Comparison of ENCODE assay signal across 7 cellular contexts in the genomic region with DNA sequence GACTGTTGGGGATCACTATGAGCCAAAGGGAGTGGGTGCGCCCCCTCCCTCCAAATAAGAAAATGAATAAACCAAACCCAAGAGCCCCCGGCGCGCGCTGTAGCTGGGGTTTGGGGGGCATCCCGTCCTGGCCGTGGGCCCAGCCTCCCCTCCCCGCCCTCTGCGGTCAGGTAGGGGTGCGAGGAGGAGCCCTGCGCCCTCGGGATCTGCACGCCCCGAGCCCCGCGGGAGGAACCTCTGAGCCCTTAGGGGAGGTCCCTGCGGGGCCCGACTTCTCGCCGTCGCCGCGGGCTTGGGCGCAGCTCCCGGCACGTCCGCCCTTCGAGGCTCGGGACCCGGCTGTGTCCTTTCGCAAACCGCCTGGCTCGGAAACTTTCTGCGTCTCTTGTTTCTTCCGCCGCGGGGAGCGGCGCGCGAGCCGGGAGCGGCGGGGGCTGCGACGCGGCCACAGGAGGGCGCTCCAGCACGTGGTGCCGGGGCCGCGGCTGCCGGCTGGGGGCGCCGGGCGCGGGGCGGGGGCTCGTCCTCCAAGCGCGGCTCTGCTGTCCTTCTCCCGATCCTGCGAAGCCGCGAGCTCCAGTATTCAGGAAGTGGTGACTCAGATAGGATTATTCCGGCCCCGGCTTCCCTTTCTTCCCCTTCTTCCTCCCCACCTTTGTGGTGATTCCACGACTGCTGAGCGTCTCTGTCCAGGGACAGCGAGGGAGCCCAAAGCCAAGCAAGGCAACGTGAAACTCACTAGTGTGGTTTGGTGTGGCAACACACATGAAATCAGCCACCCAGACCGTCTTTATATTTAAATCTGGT. TPM values are rescaled to one million over a fixed set of nuclear protein-coding genes. Genes with fewer than 3 reads are reported as not detected.
DNase-seq lines count a peak whose midpoint lies in the region; ATAC-seq, FAIRE-seq and TF ChIP-seq lines count a peak whose summit lies in the region.

No MANE protein-coding gene starts in this region.

- FAIRE-seq in GM12891 (lab: Jason Lieb, UNC) = peak; percentile 26

- intact Hi-C loops in activated CD4-positive, alpha-beta memory T cell treated with anti-CD3 and anti-CD28 coated beads for 36 hours (cut with micrococcal nuclease) = loop anchor here (1.0 kb wide), 2 partner anchors 12 to 97 kb away; no protein-coding TSS in a partner anchor

- H3K27me3 Mint-ChIP-seq in activated CD4-positive, alpha-beta memory T cell treated with anti-CD3 and anti-CD28 coated beads for 36 hours = no peaks in the 10 kb centered on the region

- H3K4me3 Mint-ChIP-seq in activated CD4-positive, alpha-beta memory T cell treated with anti-CD3 and anti-CD28 coated beads for 36 hours = peak overlapping the region; percentile 92

- no peaks in the 10 kb centered on the region for H3K9me3 Mint-ChIP-seq in activated CD4-positive, alpha-beta memory T cell treated with anti-CD3 and anti-CD28 coated beads for 36 hours

- TF ChIP-seq POLR2A in GM12891 (IDR thresholded peaks at IDR 0.05; ENCODE audit: low read depth, low read length) = 0 out of 2 replicates have a peak, but pooled peaks have one; percentile 27

- CTCF ChIA-PET in activated CD4-positive, alpha-beta memory T cell treated with anti-CD3 and anti-CD28 coated beads for 36 hours (lab: Charles Lee) = interaction anchor here (0.6 to 12.8 kb wide), 47 partner anchors 9 to 589 kb away, joined by 3 to 284 read pairs (median 4); partner anchors contain the start of gene PSMD12

- POLR2A ChIA-PET in activated CD4-positive, alpha-beta memory T cell treated with anti-CD3 and anti-CD28 coated beads for 36 hours (lab: Charles Lee) = interaction anchor here (0.6 to 5.3 kb wide), 12 partner anchors 10 to 339 kb away, joined by 3 to 37 read pairs (median 4); partner anchors contain the start of genes NOL11 and PSMD12

- peak; percentile 66 for DNase-seq in GM12891 (ENCODE audit: insufficient read length, low spot score)
- DNase-seq in NCI-H510A treated with DMSO at 0.1 percent for 48 hours (lab: John Stamatoyannopoulos, UW) = peak; percentile 65
- peak; percentile 87 for DNase-seq in activated CD4-positive, alpha-beta memory T cell treated with anti-CD3 and anti-CD28 coated beads for 36 hours
- DNase-seq in ecto neural progenitor cell (ENCODE audit: low spot score) = peak; percentile 95
- peak; percentile 88 to 89 for DNase-seq in lung microvascular endothelial cell (ENCODE audit: low read depth in 2 of 2)
- peak; percentile 62 to 72 (median 63) for DNase-seq in stimulated activated CD4-positive, alpha-beta T cell treated with anti-CD3 and anti-CD28 coated beads, TNF-alpha, amount 100 ng/mL, for 24 hours (ENCODE audit: low read depth in 3 of 3)

- peak; percentile 35 for ATAC-seq in HG03159 (IDR thresholded peaks at IDR 0.05; ENCODE audit: unreplicated experiment)

- H3K27ac Mint-ChIP-seq in activated CD4-positive, alpha-beta memory T cell treated with anti-CD3 and anti-CD28 coated beads for 36 hours = peak overlapping the region; percentile 89

- peaks cover 49% of the 10 kb centered on the region for H3K4me1 Mint-ChIP-seq in activated CD4-positive, alpha-beta memory T cell treated with anti-CD3 and anti-CD28 coated beads for 36 hours (ENCODE audit: low read depth)

- no peaks in the 10 kb centered on the region for H3K36me3 Mint-ChIP-seq in activated CD4-positive, alpha-beta memory T cell treated with anti-CD3 and anti-CD28 coated beads for 36 hours

TF ChIP-seq in GM12891, 5 proteins besides CTCF, POLR2A, EP300 and RAD21:
- TF ChIP-seq POLR2AphosphoS5 (IDR thresholded peaks at IDR 0.05; ENCODE audit: low read depth, low read length) (0 out of 2 replicates have a peak, but pooled peaks have one; percentile 14), PAX5 (IDR thresholded peaks at IDR 0.05; ENCODE audit: insufficient read depth, low read length, severe bottlenecking) (no peak)

RNA-seq across cellular contexts. Expression of gene PITPNC1, which starts 1.6 kb away (rescaled TPM):
- polyA plus RNA-seq in GM12891 (2012; ENCODE audit: low read depth, missing spikeins) = 15.5 TPM
- total RNA-seq in activated CD4-positive, alpha-beta memory T cell treated with anti-CD3 and anti-CD28 coated beads for 36 hours = 10 to 100 TPM; 35.7 to 37.3 TPM
- 11.8 and 16.1 TPM in 2 replicates for total RNA-seq in lung microvascular endothelial cell

RNA-seq across cellular contexts. Expression of gene PSMD12, which starts 12.3 kb away (rescaled TPM):
- polyA plus RNA-seq in GM12891 (2012; ENCODE audit: low read depth, missing spikeins) = 34.1 TPM
- 10 to 100 TPM; 94.0 to 98.6 TPM for total RNA-seq in activated CD4-positive, alpha-beta memory T cell treated with anti-CD3 and anti-CD28 coated beads for 36 hours
- total RNA-seq in lung microvascular endothelial cell = 16.6 and 21.0 TPM in 2 replicates

Comparison
In these comparisons a context has a peak if more than half of its experiments do, and no peak if none do; other contexts are left out.
1. Peak in every context shown above with its lines: DNase-seq and ATAC-seq.